Comparison of ENCODE assay signal across 27 cellular contexts in genomic region chr2:142756430-142756829, GRCh38.
DNase-seq lines count a peak whose midpoint lies in the region; ATAC-seq, FAIRE-seq and TF ChIP-seq lines count a peak whose summit lies in the region.
"Had no signal": no experiment of that assay in that cellular context is flagged by ENCODE, and none has a peak within 500 bp of the region (broad histone marks: within the 10 kb centered on the region; RNA-seq: fewer than 3 reads in every experiment).

No MANE protein-coding gene starts in this region.

- H3K79me1 ChIP-seq in IMR-90 (ENCODE audit: low read depth in 1 of 2, low read length in 2 of 2): no peaks in the 10 kb centered on the region

- no peak overlapping the region for H4K5ac ChIP-seq in IMR-90 (ENCODE audit: low read depth, low read length)

- no peaks in the 10 kb centered on the region for H3K36me3 ChIP-seq in IMR-90 (ENCODE audit: control insufficient read depth, insufficient read depth, low read length)
- no peaks in the 10 kb centered on the region for H3K36me3 ChIP-seq in bronchial epithelial cell (ENCODE audit: control insufficient read depth, insufficient read depth, low read length)
- H3K36me3 ChIP-seq: colonic mucosa, gastrocnemius medialis, neutrophil, prostate gland, uterus had no signal

- no peak overlapping the region for H3K23ac ChIP-seq in IMR-90 (ENCODE audit: low read depth, low read length)

- H4K20me1 ChIP-seq in IMR-90 (ENCODE audit: insufficient read depth, low read length): no peaks in the 10 kb centered on the region

- H3K27ac ChIP-seq in IMR-90 (ENCODE audit: insufficient read depth, low read length) (no peak overlapping the region), foreskin keratinocyte (no peak overlapping the region)
- H3K27ac ChIP-seq: C4-2B, colonic mucosa, gastrocnemius medialis, neutrophil, prostate gland, testis, uterus had no signal

- no peak overlapping the region for H3K4ac ChIP-seq in IMR-90 (ENCODE audit: low read depth, low read length)

- H3K4me1 ChIP-seq in IMR-90 (ENCODE audit: control insufficient read depth, insufficient read depth, low read length) (no peaks in the 10 kb centered on the region), foreskin keratinocyte (peaks cover 3% of the 10 kb centered on the region)
- H3K4me1 ChIP-seq: colonic mucosa, gastrocnemius medialis, prostate gland, testis, uterus had no signal

- no peak overlapping the region for H3K56ac ChIP-seq in IMR-90 (ENCODE audit: extremely low read depth, insufficient read depth, low read length)

- H2BK120ac ChIP-seq in IMR-90 (ENCODE audit: low read depth, low read length): no peak overlapping the region

- no peak overlapping the region for H2AK5ac ChIP-seq in IMR-90 (ENCODE audit: low read depth, low read length)

- no peaks in the 10 kb centered on the region for H3K9me1 ChIP-seq in IMR-90 (ENCODE audit: insufficient read depth, low read length)

- H3K9ac ChIP-seq in IMR-90 (ENCODE audit: low read depth, low read length): no peak overlapping the region

- H3K4me3 ChIP-seq in IMR-90 (ENCODE audit: insufficient read depth, low read depth, low read length): no peak overlapping the region
- H3K4me3 ChIP-seq in bronchial epithelial cell (ENCODE audit: low read depth, low read length): no peak overlapping the region
- H3K4me3 ChIP-seq: colonic mucosa, gastrocnemius medialis, prostate gland, testis, uterus had no signal

- no peak overlapping the region for H4K91ac ChIP-seq in IMR-90 (ENCODE audit: insufficient read depth, low read depth, low read length)

- no peak for FAIRE-seq in bronchial epithelial cell (lab: Jason Lieb, UNC)
- FAIRE-seq: GM18507 had no signal

- H3K27me3 ChIP-seq in IMR-90 (ENCODE audit: control insufficient read depth, insufficient read depth, low read length): no peaks in the 10 kb centered on the region
- H3K27me3 ChIP-seq in bronchial epithelial cell (ENCODE audit: control insufficient read depth, insufficient read depth, low read length): no peaks in the 10 kb centered on the region
- no peaks in the 10 kb centered on the region for H3K27me3 ChIP-seq in foreskin keratinocyte
- H3K27me3 ChIP-seq: colonic mucosa, gastrocnemius medialis, neutrophil, testis, uterus had no signal

- H2BK15ac ChIP-seq in IMR-90 (ENCODE audit: low read depth, low read length): no peak overlapping the region

- POLR2A ChIA-PET in IMR-90 (lab: Charles Lee; ENCODE audit: unreplicated experiment): no interaction called here

- H4K8ac ChIP-seq in IMR-90 (ENCODE audit: low read depth in 2 of 2, low read length in 2 of 2): no peak overlapping the region

- no CpG with 5 or more reads among the region's 2 CpGs for WGBS in IMR-90 (ENCODE audit: extremely low coverage in 2 of 2, insufficient read length in 1 of 2), 2 experiments

- TF ChIP-seq CTCF in IMR-90 (conservative IDR thresholded peaks at IDR 0.05; ENCODE audit: low read depth, low read length) (no peak), bronchial epithelial cell (IDR thresholded peaks at IDR 0.05; ENCODE audit: insufficient read depth, low read length, severe bottlenecking) (no peak), foreskin keratinocyte (conservative IDR thresholded peaks at IDR 0.05) (no peak)

- in situ Hi-C loops in IMR-90 (cut with MboI; ENCODE audit: low sequenced_read_pairs): no loop called here

- peak; percentile 61 for ATAC-seq in IMR-90 (ENCODE audit: low read depth)
- peak; percentile 98 for ATAC-seq in foreskin keratinocyte
- ATAC-seq: gastrocnemius medialis; Right ventricle myocardium inferior; stimulated activated effector memory CD8-positive, alpha-beta T cell treated with anti-CD3 and anti-CD28 coated beads, Interleukin-12 subunit alpha, Interleukin-12 subunit beta, amount 100 ng/mL, for 72 hours; WTC11 had no signal

- no peak overlapping the region for H2BK5ac ChIP-seq in IMR-90 (ENCODE audit: low read depth, low read length, poor library complexity, severe bottlenecking)

- no peaks in the 10 kb centered on the region for H3K9me3 ChIP-seq in IMR-90 (ENCODE audit: control insufficient read depth, insufficient read depth, low read length)
- H3K9me3 ChIP-seq: colonic mucosa, gastrocnemius medialis, neutrophil, prostate gland, testis, uterus had no signal

- no peak overlapping the region for H2AK9ac ChIP-seq in IMR-90 (replicated peaks; ENCODE audit: low read depth, low read length, poor library complexity)

- intact Hi-C loops in IMR-90 (cut with micrococcal nuclease): no loop called here

- TF ChIP-seq POLR2A in IMR-90 (IDR thresholded peaks at IDR 0.05; ENCODE audit: low read depth, low read length): no peak

- H3K18ac ChIP-seq in IMR-90 (ENCODE audit: low read depth, low read length): no peak overlapping the region

- no TSS peak for BruUV-seq in IMR-90 (replicated peaks; lab: Mats Ljungman, UMichigan)

- DNase-seq in COLO829 (ENCODE audit: low spot score): peak; percentile 8
- peak; percentile 78 for DNase-seq in IMR-90
- DNase-seq in bronchial epithelial cell (ENCODE audit: low read depth): peak; percentile 91
- DNase-seq in foreskin keratinocyte: peak; percentile 79 to 89
- DNase-seq in activated gamma-delta T cell (lab: John Stamatoyannopoulos, UW): no peak
- no peak for DNase-seq in NCI-H2196 treated with DMSO at 0.1 percent for 48 hours (lab: John Stamatoyannopoulos, UW; ENCODE audit: unreplicated experiment)
- DNase-seq in NK-92 treated with Interleukin-12 subunit alpha and Interleukin-12 subunit beta, amount 100 ng/mL, for 24 hours (lab: John Stamatoyannopoulos, UW): no peak
- no peak for DNase-seq in DMS79 treated with DMSO at 0.1 percent for 48 hours (lab: John Stamatoyannopoulos, UW)
- DNase-seq: activated CD8-positive, alpha-beta memory T cell treated with anti-CD3 and anti-CD28 coated beads, Interleukin-2, amount 50 U/mL, for 4 hours; colonic mucosa; endodermal cell; gastrocnemius medialis; HFFc6; hypothalamus; NCI-H1417; NCI-H524 treated with DMSO at 0.1 percent for 48 hours; stimulated activated CD4-positive, alpha-beta T cell treated with anti-CD3 and anti-CD28 coated beads, Interleukin-1b, Interleukin-23, amount 100 ng/mL, for 48 hours; T-helper 9 cell; testis; uterus had no signal

- H3K14ac ChIP-seq in IMR-90 (replicated peaks; ENCODE audit: low read depth, low read length): no peak overlapping the region

- no peak overlapping the region for H2AFZ ChIP-seq in IMR-90 (replicated peaks; ENCODE audit: low read length, poor library complexity)

- TF ChIP-seq RAD21 in IMR-90 (IDR thresholded peaks at IDR 0.05; ENCODE audit: low read length): no peak

- CTCF ChIA-PET in IMR-90 (lab: Yijun Ruan, JAX): no interaction called here

- no peak overlapping the region for H3K4me2 ChIP-seq in IMR-90 (ENCODE audit: low read depth, low read length)

- dilution Hi-C loops in IMR-90 (cut with HindIII; ENCODE audit: low sequenced_read_pairs, unreplicated experiment): no loop called here

- no peak overlapping the region for H2BK20ac ChIP-seq in IMR-90 (ENCODE audit: low read depth, low read length)

TF ChIP-seq in IMR-90, 13 proteins besides CTCF, POLR2A, EP300 and RAD21:
- TF ChIP-seq RFX5 (IDR thresholded peaks at IDR 0.05; ENCODE audit: low read depth, low read length) (no peak), FOS (IDR thresholded peaks at IDR 0.05; ENCODE audit: low read depth, low read length) (peak; percentile 55; the same call in 1 of the 2 replicates), BHLHE40 (IDR thresholded peaks at IDR 0.05; ENCODE audit: low read depth, low read length) (no peak), CEBPB (IDR thresholded peaks at IDR 0.05; ENCODE audit: low read depth, low read length) (peak; percentile 83)

Comparison
In these comparisons a context has a peak if more than half of its experiments do, and no peak if none do; other contexts are left out.
1. DNase-seq: peak in COLO829 (single experiment), IMR-90 (single experiment), bronchial epithelial cell (single experiment) and foreskin keratinocyte (2 of 2); none in activated gamma-delta T cell (single experiment), NCI-H2196 treated with DMSO at 0.1 percent for 48 hours (single experiment), NK-92 treated with Interleukin-12 subunit alpha and Interleukin-12 subunit beta, amount 100 ng/mL, for 24 hours (single experiment) and DMS79 treated with DMSO at 0.1 percent for 48 hours (single experiment).